In genomic region chr7:99677013-99677412, GRCh38 we compare ENCODE assay signal across 24 cellular contexts. TPM values are rescaled to one million over a fixed set of nuclear protein-coding genes. Genes with fewer than 3 reads are reported as not detected.
DNase-seq lines count a peak whose midpoint lies in the region; ATAC-seq, FAIRE-seq and TF ChIP-seq lines count a peak whose summit lies in the region.
"Had no signal": no experiment of that assay in that cellular context is flagged by ENCODE, and none has a peak within 500 bp of the region (broad histone marks: within the 10 kb centered on the region; RNA-seq: fewer than 3 reads in every experiment).

No MANE protein-coding gene starts in this region.

- H3K4me3 ChIP-seq in CD8-positive, alpha-beta T cell (ENCODE audit: low read depth, low read length) = no peak overlapping the region
- peak overlapping the region; percentile 21 to 51 for H3K4me3 ChIP-seq in kidney (ENCODE audit: low read length in 2 of 2)

- no peak for DNase-seq in CD8-positive, alpha-beta T cell
- DNase-seq in NCI-H226 (peak; percentile 36), kidney (no peak), progenitor cell of endocrine pancreas (ENCODE audit: low spot score, unreplicated experiment) (no peak), GM20000 (ENCODE audit: low spot score) (no peak)
- no peak for DNase-seq in activated CD4-positive, alpha-beta T cell treated with anti-CD3 and anti-CD28 coated beads for 48 hours
- DNase-seq: 8988T, COR-L47, DMS153, EL, H7, HFFc6, IMR-90, NCI-H1417 treated with DMSO at 0.1 percent for 48 hours, NCI-H1930, NCI-H345, NCI-H524 treated with DMSO at 0.1 percent for 48 hours, PC-3, SIG-M5 had no signal

- no peak for ATAC-seq in CD8-positive, alpha-beta T cell
- no peak for ATAC-seq in GM18861 (IDR thresholded peaks at IDR 0.05; ENCODE audit: unreplicated experiment)
- no peak for ATAC-seq in HG02571 (IDR thresholded peaks at IDR 0.05; ENCODE audit: unreplicated experiment)
- ATAC-seq: PC-3 had no signal

- peaks cover 2% of the 10 kb centered on the region for H3K36me3 Mint-ChIP-seq in CD8-positive, alpha-beta T cell
- peaks cover 1% of the 10 kb centered on the region for H3K36me3 Mint-ChIP-seq in progenitor cell of endocrine pancreas (ENCODE audit: insufficient read depth)

- H3K27ac ChIP-seq in CD8-positive, alpha-beta T cell (ENCODE audit: low read depth, low read length) = no peak overlapping the region
- no peak overlapping the region for H3K27ac ChIP-seq in kidney (ENCODE audit: low read depth in 2 of 2, low read length in 2 of 2)
- H3K27ac ChIP-seq: RWPE1 had no signal

- H3K9me3 Mint-ChIP-seq in CD8-positive, alpha-beta T cell = no peaks in the 10 kb centered on the region
- H3K9me3 Mint-ChIP-seq in progenitor cell of endocrine pancreas (ENCODE audit: low read depth) = no peaks in the 10 kb centered on the region
- H3K9me3 Mint-ChIP-seq: HFFc6 had no signal

- no peaks in the 10 kb centered on the region for H3K27me3 ChIP-seq in CD8-positive, alpha-beta T cell (ENCODE audit: insufficient read depth, low read length)

- peaks cover 12% of the 10 kb centered on the region for H3K4me1 ChIP-seq in CD8-positive, alpha-beta T cell (ENCODE audit: insufficient read depth, low read length)
- H3K4me1 ChIP-seq in kidney (ENCODE audit: control insufficient read depth in 1 of 2, insufficient read depth in 1 of 2, low read depth in 1 of 2, low read length in 2 of 2) = no peaks in the 10 kb centered on the region

- POLR2A ChIA-PET in CD8-positive, alpha-beta T cell (lab: Charles Lee) = no interaction called here

- H3K27me3 Mint-ChIP-seq in CD8-positive, alpha-beta T cell (ENCODE audit: low read depth) = no peaks in the 10 kb centered on the region
- H3K27me3 Mint-ChIP-seq in progenitor cell of endocrine pancreas = no peaks in the 10 kb centered on the region

- CTCF ChIA-PET in CD8-positive, alpha-beta T cell (lab: Charles Lee) = no interaction called here

- H3K9me3 ChIP-seq in CD8-positive, alpha-beta T cell (ENCODE audit: low read length) = no peaks in the 10 kb centered on the region
- no peaks in the 10 kb centered on the region for H3K9me3 ChIP-seq in kidney (ENCODE audit: control insufficient read depth in 1 of 2, low read length in 2 of 2)

- H3K27ac Mint-ChIP-seq in CD8-positive, alpha-beta T cell = peak overlapping the region; percentile 66
- H3K27ac Mint-ChIP-seq in progenitor cell of endocrine pancreas = peak overlapping the region; percentile 65
- H3K27ac Mint-ChIP-seq: HFFc6 had no signal

- H3K4me3 Mint-ChIP-seq in CD8-positive, alpha-beta T cell = no peak overlapping the region
- H3K4me3 Mint-ChIP-seq in progenitor cell of endocrine pancreas (ENCODE audit: low read depth) = no peak overlapping the region
- H3K4me3 Mint-ChIP-seq: HFFc6 had no signal

- H3K4me1 Mint-ChIP-seq in CD8-positive, alpha-beta T cell (ENCODE audit: low read depth) = peaks cover 21% of the 10 kb centered on the region
- H3K4me1 Mint-ChIP-seq in progenitor cell of endocrine pancreas (ENCODE audit: low read depth) = peaks cover 40% of the 10 kb centered on the region

- no peaks in the 10 kb centered on the region for H3K36me3 ChIP-seq in CD8-positive, alpha-beta T cell (ENCODE audit: insufficient read depth, low read length)
- H3K36me3 ChIP-seq in kidney (ENCODE audit: control insufficient read depth in 1 of 2, insufficient read depth in 2 of 2, low read length in 2 of 2) = peaks cover 0 to 2% of the 10 kb centered on the region in 2 donors

- FAIRE-seq in kidney (lab: Jason Lieb, UNC) = no peak
- FAIRE-seq: GM12892 had no signal

- H3K9ac ChIP-seq in kidney (ENCODE audit: low read length in 2 of 2) = no peak overlapping the region

- no peak for TF ChIP-seq CTCF in CD8-positive, alpha-beta T cell (IDR thresholded peaks at IDR 0.05)
- no peak for TF ChIP-seq CTCF in kidney (IDR thresholded peaks at IDR 0.05; ENCODE audit: borderline replicate concordance, extremely low read depth, insufficient read depth)
- TF ChIP-seq CTCF in progenitor cell of endocrine pancreas (IDR thresholded peaks at IDR 0.05; ENCODE audit: unreplicated experiment) = no peak
- no peak for TF ChIP-seq CTCF in GM20000 (IDR thresholded peaks at IDR 0.05; ENCODE audit: extremely low read depth, missing control alignments)

- intact Hi-C loops in CD8-positive, alpha-beta T cell (cut with DNase I, micrococcal nuclease) = no loop called here
- intact Hi-C loops in kidney (cut with DNase I) = no loop called here

RNA-seq across cellular contexts. Expression of gene CYP3A5, which starts 2.8 kb away (rescaled TPM):
- total RNA-seq in CD8-positive, alpha-beta T cell = not detected
- 13.5 TPM for total RNA-seq in kidney
- 7.6 TPM for polyA plus RNA-seq in kidney (ENCODE audit: insufficient read depth, low read depth, low replicate concordance)
- total RNA-seq in progenitor cell of endocrine pancreas = 4.2 and 4.6 TPM in 2 replicates
- total RNA-seq: IMR-90, PC-3 had no signal
- polyA plus RNA-seq: IMR-90 had no signal

RNA-seq across cellular contexts. Expression of gene CYP3A7, which starts 58.0 kb away (rescaled TPM):
- not detected for total RNA-seq in CD8-positive, alpha-beta T cell
- not detected for total RNA-seq in kidney
- polyA plus RNA-seq in kidney (ENCODE audit: insufficient read depth, low read depth, low replicate concordance) = 0.69 TPM
- total RNA-seq in progenitor cell of endocrine pancreas = not detected in 2 replicates
- total RNA-seq: H7, IMR-90, M059J, PC-3 had no signal
- polyA plus RNA-seq: IMR-90 had no signal
